10 cellular contexts compared by ENCODE assay signal in the genomic region with DNA sequence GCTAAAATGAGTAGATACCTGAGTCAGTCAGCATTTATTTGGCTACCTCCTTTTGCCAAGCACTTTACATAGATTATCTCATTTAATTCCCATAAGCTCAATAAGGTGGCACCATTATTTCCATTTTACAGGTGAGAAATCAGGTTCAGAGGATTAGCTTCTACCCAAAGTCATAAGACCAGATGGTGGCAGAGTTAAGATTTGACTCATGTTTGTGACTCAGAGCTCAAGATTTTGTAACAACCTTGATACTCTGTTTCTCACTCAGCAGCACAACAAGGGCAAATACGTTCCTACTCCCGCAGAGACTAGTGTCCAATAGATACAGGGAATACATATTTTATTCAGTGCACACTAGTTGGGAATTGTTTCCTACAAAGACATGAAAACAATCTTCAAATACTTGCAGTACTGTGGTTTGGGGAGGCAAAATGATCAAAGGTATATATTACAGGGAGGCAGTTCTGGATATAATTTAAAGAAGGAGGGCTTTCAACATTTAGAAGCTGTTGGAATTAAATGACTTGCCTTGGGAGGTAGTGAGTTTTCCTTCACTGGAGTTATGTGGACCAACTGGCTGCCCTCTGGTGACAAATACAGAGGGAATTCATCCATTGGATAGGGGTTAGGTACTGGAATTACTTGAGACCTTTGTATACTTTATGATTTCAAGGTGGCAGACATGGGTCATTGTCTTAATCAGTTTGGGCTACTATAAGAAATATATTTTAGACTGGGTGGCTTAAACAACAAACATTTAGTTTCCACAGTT. TPM values are rescaled to one million over a fixed set of nuclear protein-coding genes. Genes with fewer than 3 reads are reported as not detected.
A peak's percentile ranks its signal among the peaks of the same experiment; 100 is the strongest.
DNase-seq lines count a peak whose midpoint lies in the region; ATAC-seq and TF ChIP-seq lines count a peak whose summit lies in the region.
"Had no signal": no experiment of that assay in that cellular context is flagged by ENCODE, and none has a peak within 500 bp of the region (broad histone marks: within the 10 kb centered on the region; RNA-seq: fewer than 3 reads in every experiment).

No MANE protein-coding gene starts in this region.

- no peaks in the 10 kb centered on the region for H3K9me3 ChIP-seq in HUES64 (ENCODE audit: insufficient read depth, low read depth, low read length)
- H3K9me3 ChIP-seq: SJCRH30 had no signal

- WGBS in HUES64, result 89% methylated on average over 2 of the region's 2 CpGs

- peak; percentile 96 for DNase-seq in ELR (ENCODE audit: low read depth)
- DNase-seq in brain microvascular endothelial cell, result peak; percentile 86
- DNase-seq in non-pigmented ciliary epithelial cell (ENCODE audit: low read depth), result peak; percentile 81
- DNase-seq in HuH-7.5 (ENCODE audit: low spot score), result no peak
- no peak for DNase-seq in activated gamma-delta T cell (lab: John Stamatoyannopoulos, UW)
- DNase-seq: activated naive CD8-positive, alpha-beta T cell treated with anti-CD3 and anti-CD28 coated beads, Interleukin-2, amount 50 U/mL, for 24 hours; SJCRH30 had no signal

- TF ChIP-seq CTCF in brain microvascular endothelial cell (IDR thresholded peaks at IDR 0.05; ENCODE audit: low read depth, low read length, missing control alignments), result no peak

- no peak for ATAC-seq in GM21447 (IDR thresholded peaks at IDR 0.05; ENCODE audit: unreplicated experiment)
- ATAC-seq: activated naive CD8-positive, alpha-beta T cell treated with anti-CD3 and anti-CD28 coated beads, Interleukin-2, amount 50 U/mL, for 24 hours; left lobe of liver had no signal

- H3K27me3 ChIP-seq in HUES64 (ENCODE audit: insufficient read depth, low read length), result no peaks in the 10 kb centered on the region
- H3K27me3 ChIP-seq in brain microvascular endothelial cell (replicated peaks), result no peaks in the 10 kb centered on the region
- H3K27me3 ChIP-seq: SJCRH30 had no signal

- in situ Hi-C loops in brain microvascular endothelial cell (cut with HindIII; ENCODE audit: low pct_ligation_motif_present, low sequenced_read_pairs), result no loop called here

- H3K4me3 ChIP-seq in HUES64 (ENCODE audit: low read length) (no peak overlapping the region), brain microvascular endothelial cell (ENCODE audit: low read depth, low read length) (no peak overlapping the region)
- H3K4me3 ChIP-seq: SJCRH30 had no signal

- H3K4me1 ChIP-seq in HUES64 (ENCODE audit: insufficient read depth, low read length), result peaks cover 50% of the 10 kb centered on the region
- H3K4me1 ChIP-seq: SJCRH30 had no signal

- H3K36me3 ChIP-seq in HUES64 (ENCODE audit: insufficient read depth, low read length), result peaks cover 24% of the 10 kb centered on the region
- peaks cover 17% of the 10 kb centered on the region for H3K36me3 ChIP-seq in brain microvascular endothelial cell (replicated peaks)

- peak overlapping the region; percentile 23; the same call in 1 of the 2 replicates for H3K9ac ChIP-seq in HUES64 (ENCODE audit: low read depth, low read length)

- H3K27ac ChIP-seq in HUES64 (ENCODE audit: low read depth, low read length) (peak overlapping the region; percentile 59), brain microvascular endothelial cell (peak overlapping the region; percentile 84)
- H3K27ac ChIP-seq: SJCRH30 had no signal

RNA-seq across cellular contexts. Expression of a gene that starts 3.6 kb away (rescaled TPM):
- 1.4 TPM for polyA plus RNA-seq in HUES64 (2013, experiment 1 of 2)
- 2.8 TPM for polyA plus RNA-seq in HUES64 (2013, experiment 2 of 2)

RNA-seq across cellular contexts. Expression of a gene that starts 3.6 kb away (rescaled TPM):
- polyA plus RNA-seq in HUES64 (2013, experiment 1 of 2), result 16.5 TPM
- polyA plus RNA-seq in HUES64 (2013, experiment 2 of 2), result 18.5 TPM

Comparison
In these comparisons a context has a peak if more than half of its experiments do, and no peak if none do; other contexts are left out.
1. DNase-seq: peak in ELR (single experiment), brain microvascular endothelial cell (single experiment) and non-pigmented ciliary epithelial cell (single experiment); none in HuH-7.5 (single experiment) and activated gamma-delta T cell (single experiment).